In the genomic region with DNA sequence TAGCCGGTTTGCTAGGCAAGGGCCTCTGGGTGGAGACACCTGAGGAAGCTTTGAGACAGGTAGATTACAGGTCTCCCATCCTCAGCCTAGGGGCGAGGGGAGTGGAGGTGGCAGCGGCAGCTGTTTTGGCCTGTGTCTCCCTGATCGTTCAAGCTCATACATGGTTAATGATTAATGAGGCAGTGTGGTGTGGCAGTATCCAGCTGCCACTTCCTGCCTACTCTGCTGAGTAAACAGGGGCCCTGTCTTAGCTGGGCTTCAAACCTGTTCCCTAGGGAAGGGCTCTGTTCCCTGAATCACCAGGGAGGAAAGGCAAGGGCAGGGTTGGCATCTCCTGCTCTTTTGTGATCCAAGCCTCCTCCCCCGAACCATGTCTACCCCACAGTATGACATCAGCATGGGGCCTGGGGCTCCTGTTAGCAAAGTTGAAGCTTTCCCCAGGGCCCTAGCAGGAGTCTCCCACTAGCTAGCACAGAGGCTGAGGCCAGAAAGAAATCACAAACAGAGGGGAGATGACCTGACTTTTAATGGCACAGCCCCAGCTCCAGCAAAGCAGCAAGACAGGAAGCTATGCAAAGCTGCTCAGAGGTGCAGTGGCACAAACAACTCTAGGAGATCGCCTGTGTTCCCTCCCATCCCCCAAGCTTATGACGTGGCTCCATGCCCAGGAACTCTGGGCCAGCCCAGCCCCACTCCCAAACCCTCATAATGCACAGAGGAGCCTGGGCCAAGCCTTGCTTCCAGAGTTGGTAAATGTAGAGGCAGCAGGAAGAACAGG, we compare ENCODE assay signal across 8 cellular contexts. TPM values are rescaled to one million over a fixed set of nuclear protein-coding genes. Genes with fewer than 3 reads are reported as not detected.
A peak's percentile ranks its signal among the peaks of the same experiment; 100 is the strongest.
DNase-seq lines count a peak whose midpoint lies in the region; ATAC-seq and TF ChIP-seq lines count a peak whose summit lies in the region.

No MANE protein-coding gene starts in this region.

- ATAC-seq in GM18520 (IDR thresholded peaks at IDR 0.05; ENCODE audit: unreplicated experiment): peak; percentile 25
- peak; percentile 52 for ATAC-seq in HG03175 (IDR thresholded peaks at IDR 0.05; ENCODE audit: unreplicated experiment)
- ATAC-seq in foreskin keratinocyte: peak; percentile 77

- peak overlapping the region; percentile 86 for H3K27ac ChIP-seq in foreskin keratinocyte

- H3K27me3 ChIP-seq in foreskin keratinocyte: peaks cover 1% of the 10 kb centered on the region

- TF ChIP-seq CTCF in AG09319 (IDR thresholded peaks at IDR 0.05; ENCODE audit: low read depth, low read length) (no peak), foreskin keratinocyte (conservative IDR thresholded peaks at IDR 0.05) (peak; percentile 47)

- peaks cover 25% of the 10 kb centered on the region for H3K4me1 ChIP-seq in foreskin keratinocyte

- DNase-seq in AG09319 (ENCODE audit: extremely low read depth, low read depth) (peak; percentile 52), NCI-H82 (lab: John Stamatoyannopoulos, UW) (peak; percentile 80), foreskin keratinocyte (peak; percentile 95 to 97), nucleus accumbens (lab: John Stamatoyannopoulos, UW) (peak in 50 of 56 donors; percentile 14 to 76 (median 44)), NCI-H2227 (lab: John Stamatoyannopoulos, UW; ENCODE audit: unreplicated experiment) (no peak)
- peak; percentile 35 for DNase-seq in activated effector memory CD4-positive, alpha-beta T cell treated with Interleukin-2 at 50 U/mL for 16 hours

RNA-seq across cellular contexts. Expression of a gene that starts 3.7 kb away (rescaled TPM):
- not detected in 2 replicates for total RNA-seq in foreskin keratinocyte
- polyA plus RNA-seq in foreskin keratinocyte: 0.07 TPM in 1 of 2 replicates, not detected in the other

RNA-seq across cellular contexts. Expression of a gene that starts 4.1 kb away (rescaled TPM):
- 35.1 and 36.5 TPM in 2 replicates for total RNA-seq in foreskin keratinocyte
- 42.6 and 46.4 TPM in 2 replicates for polyA plus RNA-seq in foreskin keratinocyte

RNA-seq across cellular contexts. Expression of a gene that starts 4.1 kb away (rescaled TPM):
- total RNA-seq in foreskin keratinocyte: 5.0 and 6.8 TPM in 2 replicates
- polyA plus RNA-seq in foreskin keratinocyte: 4.0 and 5.5 TPM in 2 replicates

RNA-seq across cellular contexts. Expression of a gene that starts 4.3 kb away (rescaled TPM):
- total RNA-seq in foreskin keratinocyte: 271 and 318 TPM in 2 replicates
- 451 and 562 TPM in 2 replicates for polyA plus RNA-seq in foreskin keratinocyte

RNA-seq across cellular contexts. Expression of a gene that starts 19.8 kb away (rescaled TPM):
- total RNA-seq in foreskin keratinocyte: 26.6 and 27.0 TPM in 2 replicates
- 19.5 and 20.0 TPM in 2 replicates for polyA plus RNA-seq in foreskin keratinocyte

Comparison
In these comparisons a context has a peak if more than half of its experiments do, and no peak if none do; other contexts are left out.
1. ATAC-seq: peak in every context shown above with its lines; median percentile 77 in foreskin keratinocyte; 52 in HG03175; 25 in GM18520.